ENCODE assay signal across 12 cellular contexts in genomic region chr6:46510656-46511055, GRCh38. TPM values are rescaled to one million over a fixed set of nuclear protein-coding genes. Genes with fewer than 3 reads are reported as not detected.
DNase-seq lines count a peak whose midpoint lies in the region; ATAC-seq and TF ChIP-seq lines count a peak whose summit lies in the region.
"Had no signal": no experiment of that assay in that cellular context is flagged by ENCODE, and none has a peak within 500 bp of the region (broad histone marks: within the 10 kb centered on the region; RNA-seq: fewer than 3 reads in every experiment).

No MANE protein-coding gene starts in this region.

- H3K36me3 Mint-ChIP-seq in GM23338 (ENCODE audit: low read depth) = no peaks in the 10 kb centered on the region

- H4K20me1 ChIP-seq in GM23338 (replicated peaks; ENCODE audit: insufficient read depth) = no peaks in the 10 kb centered on the region

- no peaks in the 10 kb centered on the region for H3K79me2 ChIP-seq in GM23338 (replicated peaks; ENCODE audit: insufficient read depth)

- DNase-seq in GM23338 (ENCODE audit: low spot score) = no peak
- DNase-seq in esophagus squamous epithelium (lab: John Stamatoyannopoulos, UW) = no peak
- no peak for DNase-seq in right lobe of liver
- no peak for DNase-seq in suprapubic skin (ENCODE audit: low spot score in 2 of 2)
- no peak for DNase-seq in NCI-H446 (lab: John Stamatoyannopoulos, UW)
- no peak for DNase-seq in retina
- DNase-seq: Calu3, GOT3, NCI-H1048 had no signal

- H3K27me3 ChIP-seq in GM23338 (ENCODE audit: insufficient read depth) (no peaks in the 10 kb centered on the region), esophagus squamous epithelium (no peaks in the 10 kb centered on the region), right lobe of liver (no peaks in the 10 kb centered on the region), suprapubic skin (no peaks in the 10 kb centered on the region)

- no peaks in the 10 kb centered on the region for H3K27me3 Mint-ChIP-seq in GM23338 (ENCODE audit: insufficient read depth, low read depth, poor library complexity)

- no peaks in the 10 kb centered on the region for H3K9me2 ChIP-seq in GM23338 (ENCODE audit: insufficient read depth)

- peak overlapping the region; percentile 80; the same call in 1 of the 2 replicates for H2AFZ ChIP-seq in GM23338

- H3K4me1 ChIP-seq in GM23338 (ENCODE audit: insufficient read depth) (no peaks in the 10 kb centered on the region), esophagus squamous epithelium (peaks cover 0 to 31% (median 0%) of the 10 kb centered on the region in 3 donors), right lobe of liver (peaks cover 0 to 48% (median 15%) of the 10 kb centered on the region in 4 donors), suprapubic skin (no peaks in the 10 kb centered on the region)

- no peak for ATAC-seq in GM23338
- peak; percentile 59 to 75 (median 70) for ATAC-seq in right lobe of liver
- ATAC-seq in GM21576 (IDR thresholded peaks at IDR 0.05; ENCODE audit: unreplicated experiment) = no peak
- ATAC-seq in GM21515 (IDR thresholded peaks at IDR 0.05; ENCODE audit: unreplicated experiment) = no peak

- H3F3A ChIP-seq in GM23338 (replicated peaks; ENCODE audit: low read depth) = no peaks in the 10 kb centered on the region

- H3K4me1 Mint-ChIP-seq in GM23338 = no peaks in the 10 kb centered on the region

- H3K4me3 ChIP-seq in GM23338 (no peak overlapping the region), esophagus squamous epithelium (no peak overlapping the region), right lobe of liver (no peak overlapping the region), suprapubic skin (no peak overlapping the region)

- H3K27ac Mint-ChIP-seq in GM23338 = no peak overlapping the region; the same call in 1 of the 2 replicates
- H3K27ac Mint-ChIP-seq: T-helper 2 cell treated with Interferon-gamma antibody and Interleukin-4, amounts not matched to agents 5 μg/mL and 100 μg/mL, for 36 hours had no signal

- intact Hi-C loops in esophagus squamous epithelium (cut with DNase I) = no loop called here
- intact Hi-C loops in right lobe of liver (cut with DNase I) = no loop called here

- no peaks in the 10 kb centered on the region for H3K9me3 Mint-ChIP-seq in GM23338
- H3K9me3 Mint-ChIP-seq: T-helper 2 cell treated with Interferon-gamma antibody and Interleukin-4, amounts not matched to agents 5 μg/mL and 100 μg/mL, for 36 hours had no signal

- H3K4me2 ChIP-seq in GM23338 = no peak overlapping the region

- no peak for TF ChIP-seq CTCF in GM23338 (conservative IDR thresholded peaks at IDR 0.05; ENCODE audit: low read depth in 2 of 2)
- no peak for TF ChIP-seq CTCF in esophagus squamous epithelium (IDR thresholded peaks at IDR 0.05)
- TF ChIP-seq CTCF in right lobe of liver (IDR thresholded peaks at IDR 0.05) = no peak
- TF ChIP-seq CTCF in suprapubic skin (IDR thresholded peaks at IDR 0.05) = no peak

- H3K36me3 ChIP-seq in GM23338 (ENCODE audit: insufficient read depth) = no peaks in the 10 kb centered on the region
- no peaks in the 10 kb centered on the region for H3K36me3 ChIP-seq in esophagus squamous epithelium
- no peaks in the 10 kb centered on the region for H3K36me3 ChIP-seq in right lobe of liver
- no peaks in the 10 kb centered on the region for H3K36me3 ChIP-seq in suprapubic skin

- H3K27ac ChIP-seq in GM23338 (ENCODE audit: low read depth) (no peak overlapping the region), esophagus squamous epithelium (peak overlapping the region in 3 of 4 donors; percentile 56 to 66 (median 63)), right lobe of liver (peak overlapping the region in 1 of 3 donors; percentile 52), suprapubic skin (peak overlapping the region; percentile 61)

- TF ChIP-seq POLR2A in esophagus squamous epithelium (IDR thresholded peaks at IDR 0.05) = no peak
- no peak for TF ChIP-seq POLR2A in right lobe of liver (IDR thresholded peaks at IDR 0.05)
- TF ChIP-seq POLR2A in suprapubic skin (IDR thresholded peaks at IDR 0.05) = no peak

- H3K4me3 Mint-ChIP-seq in GM23338 = no peak overlapping the region
- H3K4me3 Mint-ChIP-seq: T-helper 2 cell treated with Interferon-gamma antibody and Interleukin-4, amounts not matched to agents 5 μg/mL and 100 μg/mL, for 36 hours had no signal

- H3K9me3 ChIP-seq in esophagus squamous epithelium = no peaks in the 10 kb centered on the region
- H3K9me3 ChIP-seq in right lobe of liver = no peaks in the 10 kb centered on the region
- H3K9me3 ChIP-seq in suprapubic skin = no peaks in the 10 kb centered on the region

- no peak for TF ChIP-seq EP300 in suprapubic skin (IDR thresholded peaks at IDR 0.05)

TF ChIP-seq in GM23338, 12 proteins besides CTCF, POLR2A, EP300 and RAD21:
- no peak for TF ChIP-seq JUNB (IDR thresholded peaks at IDR 0.05; ENCODE audit: unreplicated experiment)
- TF ChIP-seq EZH2phosphoT487 (IDR thresholded peaks at IDR 0.05; ENCODE audit: unreplicated experiment) = no peak
- TF ChIP-seq POLR2AphosphoS5 (IDR thresholded peaks at IDR 0.05; ENCODE audit: low read depth) = no peak
- no peak for TF ChIP-seq ZNF462 (CRISPR knock-in tag; IDR thresholded peaks at IDR 0.05)
- no peak for TF ChIP-seq EZH2 (IDR thresholded peaks at IDR 0.05; ENCODE audit: low read depth, unreplicated experiment)
- TF ChIP-seq CREB1 (CRISPR knock-in tag; IDR thresholded peaks at IDR 0.05; ENCODE audit: low read depth) = no peak

RNA-seq across cellular contexts. Expression of gene RCAN2, which starts 19.4 kb away (rescaled TPM):
- 6.3 and 9.3 TPM in 2 replicates for total RNA-seq in GM23338 (2014; rRNA removed; shearing (Covaris generic))
- 4.6 and 6.0 TPM in 2 replicates for polyA plus RNA-seq in GM23338 (2016; fragmentation: Nextera tagmentation; extraction: Ambion mirVana)
- total RNA-seq in esophagus squamous epithelium (10 to 100 TPM in 1 of 4 donors, 1 to 10 TPM in 3; 1.4 to 12.4 (median 4.0) TPM), right lobe of liver (1 to 10 TPM in 5 of 6 experiments, under 1 TPM in 1; 0.77 to 4.5 (median 1.9) TPM), suprapubic skin (10 to 100 TPM in 3 of 4 donors, 1 to 10 TPM in 1; 6.7 to 15.3 (median 13.8) TPM)

Comparison
In these comparisons a context has a peak if more than half of its experiments do, and no peak if none do; other contexts are left out.
1. ATAC-seq: peak in right lobe of liver (4 of 4); none in GM23338 (single experiment), GM21576 (single experiment) and GM21515 (single experiment).